Comparison of ENCODE assay signal across 1 cellular context in genomic region chr19:1041272-1041834, GRCh38.
TF ChIP-seq lines count a peak whose summit lies in the region.

No MANE protein-coding gene starts in this region.

TF ChIP-seq in HepG2, 621 proteins besides CTCF, POLR2A, EP300 and RAD21 (continued from another document):
- TF ChIP-seq ZNF713 (CRISPR knock-in tag; IDR thresholded peaks at IDR 0.05): no peak
- TF ChIP-seq ZNF703 (CRISPR knock-in tag; IDR thresholded peaks at IDR 0.05; ENCODE audit: borderline replicate concordance): no peak
- TF ChIP-seq ZNF567 (CRISPR knock-in tag; IDR thresholded peaks at IDR 0.05; ENCODE audit: borderline replicate concordance): no peak
- 0 out of 2 replicates have a peak, but pooled peaks have one; percentile 22 for TF ChIP-seq NCOA2 (CRISPR knock-in tag; IDR thresholded peaks at IDR 0.05)
- TF ChIP-seq HINFP (CRISPR knock-in tag; IDR thresholded peaks at IDR 0.05; ENCODE audit: low read depth): no peak
- no peak for TF ChIP-seq CAMTA2 (CRISPR knock-in tag; IDR thresholded peaks at IDR 0.05; ENCODE audit: borderline replicate concordance)
- TF ChIP-seq SRSF9 (IDR thresholded peaks at IDR 0.05; ENCODE audit: borderline replicate concordance, insufficient read depth, low read depth, low read length, poor library complexity, severe bottlenecking): no peak
- TF ChIP-seq ZNF367 (CRISPR knock-in tag; IDR thresholded peaks at IDR 0.05; ENCODE audit: borderline replicate concordance): no peak
- no peak for TF ChIP-seq ZBTB10 (CRISPR knock-in tag; IDR thresholded peaks at IDR 0.05; ENCODE audit: borderline replicate concordance)
- no peak for TF ChIP-seq PBX3 (CRISPR knock-in tag; IDR thresholded peaks at IDR 0.05; ENCODE audit: borderline replicate concordance)
- no peak for TF ChIP-seq SMC3 (IDR thresholded peaks at IDR 0.05; ENCODE audit: low read length)
- no peak for TF ChIP-seq NFIB (CRISPR knock-in tag; IDR thresholded peaks at IDR 0.05; ENCODE audit: borderline replicate concordance)
TF ChIP-seq in HepG2: peak in this region for 20.
